In genomic region chr2:70808983-70809958, GRCh38 we compare ENCODE assay signal across 31 cellular contexts. TPM values are rescaled to one million over a fixed set of nuclear protein-coding genes. Genes with fewer than 3 reads are reported as not detected.
"Had no signal": no experiment of that assay in that cellular context is flagged by ENCODE, and none has a peak within 500 bp of the region (broad histone marks: within the 10 kb centered on the region; RNA-seq: fewer than 3 reads in every experiment).

No MANE protein-coding gene starts in this region.

- H3K9me3 Mint-ChIP-seq: activated T-cell treated with anti-CD3 and anti-CD28 coated beads, Interleukin-2, amount 50 U/mL, for 4 hours; mesothelial cell of epicardium; natural killer cell; stimulated activated naive CD8-positive, alpha-beta T cell treated with anti-CD3 and anti-CD28 coated beads, Interleukin-15, amount 100 ng/mL, for 72 hours had no signal

- H3K36me3 ChIP-seq: tibial nerve had no signal

- H3K4me1 ChIP-seq: parathyroid adenoma, tibial nerve had no signal

- H3K79me2 ChIP-seq: parathyroid adenoma had no signal

- FAIRE-seq: endothelial cell of umbilical vein, frontal cortex, islet of Langerhans had no signal

- H3K9me3 ChIP-seq: SK-N-SH, tibial nerve had no signal

- H3K4me2 ChIP-seq: SK-N-SH had no signal

- H3K36me3 Mint-ChIP-seq: mesothelial cell of epicardium, natural killer cell had no signal

- H3K27ac Mint-ChIP-seq: mesothelial cell of epicardium, natural killer cell had no signal

- H3K27me3 Mint-ChIP-seq: stimulated activated naive CD8-positive, alpha-beta T cell treated with anti-CD3 and anti-CD28 coated beads, Interleukin-15, amount 100 ng/mL, for 72 hours had no signal

- H3K4me1 Mint-ChIP-seq: mesothelial cell of epicardium; stimulated activated naive CD8-positive, alpha-beta T cell treated with anti-CD3 and anti-CD28 coated beads, Interleukin-15, amount 100 ng/mL, for 72 hours had no signal

- H3K4me3 Mint-ChIP-seq: activated T-cell treated with anti-CD3 and anti-CD28 coated beads, Interleukin-2, amount 50 U/mL, for 4 hours; mesothelial cell of epicardium; natural killer cell; stimulated activated naive CD8-positive, alpha-beta T cell treated with anti-CD3 and anti-CD28 coated beads, Interleukin-15, amount 100 ng/mL, for 72 hours had no signal

- H3K4me3 ChIP-seq: tibial nerve had no signal

- DNase-seq: activated CD4-positive, alpha-beta T cell treated with anti-CD3 and anti-CD28 coated beads, Interleukin-2, amount 50 U/mL, for 1 hour; activated CD4-positive, CD25-positive, alpha-beta regulatory T cell treated with anti-CD3 and anti-CD28 coated beads, Interleukin-2, amount 50 U/mL, for 72 hours; activated CD8-positive, alpha-beta memory T cell treated with anti-CD3 and anti-CD28 coated beads, Interleukin-2, amount 50 U/mL, for 48 hours; activated naive CD4-positive, alpha-beta T cell treated with Interleukin-2 at 50 U/mL for 16 hours; activated T-cell treated with anti-CD3 and anti-CD28 coated beads, Interleukin-2, amount 50 U/mL, for 4 hours; effector memory CD4-positive, alpha-beta T cell; head of caudate nucleus; hypothalamus; left ventricle myocardium superior; mammary epithelial cell; natural killer cell; nucleus accumbens; right cardiac atrium; SK-N-SH; stimulated activated CD4-positive, alpha-beta T cell treated with anti-CD3 and anti-CD28 coated beads, Interleukin-12 subunit alpha, Interleukin-12 subunit beta, amount 100 ng/mL, for 4 hours; stimulated activated naive CD8-positive, alpha-beta T cell treated with anti-CD3 and anti-CD28 coated beads, Interleukin-15, amount 100 ng/mL, for 72 hours had no signal

- H3K27ac ChIP-seq: parathyroid adenoma, tibial nerve, VCaP had no signal

- H3K27me3 ChIP-seq: tibial nerve had no signal

- ATAC-seq: activated T-cell treated with anti-CD3 and anti-CD28 coated beads, Interleukin-2, amount 50 U/mL, for 4 hours; esophagus mucosa; left ventricle myocardium superior; right cardiac atrium; stimulated activated naive CD8-positive, alpha-beta T cell treated with anti-CD3 and anti-CD28 coated beads, Interleukin-15, amount 100 ng/mL, for 72 hours had no signal

- H2AFZ ChIP-seq: parathyroid adenoma had no signal

- H3K9ac ChIP-seq: parathyroid adenoma, SK-N-SH had no signal

RNA-seq across cellular contexts. Expression of gene CLEC4F, which starts 11.1 kb away (rescaled TPM):
- total RNA-seq: activated CD8-positive, alpha-beta memory T cell treated with anti-CD3 and anti-CD28 coated beads for 36 hours; activated T-cell treated with anti-CD3 and anti-CD28 coated beads, Interleukin-2, amount 50 U/mL, for 4 hours; chondrocyte; endothelial cell of umbilical vein; esophagus mucosa; frontal cortex; mammary epithelial cell; mesothelial cell of epicardium; pulmonary artery endothelial cell; skeletal muscle tissue; T-helper 2 cell treated with Interferon-gamma antibody and Interleukin-4, amounts not matched to agents 100 ng/mL and 5 ng/mL, for 36 hours had no signal
- polyA plus RNA-seq: endothelial cell of umbilical vein, mammary epithelial cell had no signal

RNA-seq across cellular contexts. Expression of gene FIGLA, which starts 18.8 kb away (rescaled TPM):
- total RNA-seq: activated CD8-positive, alpha-beta memory T cell treated with anti-CD3 and anti-CD28 coated beads for 36 hours; activated T-cell treated with anti-CD3 and anti-CD28 coated beads, Interleukin-2, amount 50 U/mL, for 4 hours; cardiac septum; chondrocyte; dermis microvascular lymphatic vessel endothelial cell; endothelial cell of umbilical vein; esophagus mucosa; frontal cortex; left ventricle myocardium superior; mammary epithelial cell; mesothelial cell of epicardium; natural killer cell; pulmonary artery endothelial cell; right cardiac atrium; skeletal muscle tissue; T-helper 2 cell treated with Interferon-gamma antibody and Interleukin-4, amounts not matched to agents 100 ng/mL and 5 ng/mL, for 36 hours; tibial nerve had no signal
- polyA plus RNA-seq: endothelial cell of umbilical vein, mammary epithelial cell, right cardiac atrium, SK-N-SH had no signal

RNA-seq across cellular contexts. Expression of gene CD207, which starts 26.3 kb away (rescaled TPM):
- total RNA-seq: activated CD8-positive, alpha-beta memory T cell treated with anti-CD3 and anti-CD28 coated beads for 36 hours; activated T-cell treated with anti-CD3 and anti-CD28 coated beads, Interleukin-2, amount 50 U/mL, for 4 hours; chondrocyte; endothelial cell of umbilical vein; esophagus mucosa; frontal cortex; left ventricle myocardium superior; mammary epithelial cell; mesothelial cell of epicardium; natural killer cell; pulmonary artery endothelial cell; T-helper 2 cell treated with Interferon-gamma antibody and Interleukin-4, amounts not matched to agents 100 ng/mL and 5 ng/mL, for 36 hours had no signal
- polyA plus RNA-seq: endothelial cell of umbilical vein, mammary epithelial cell had no signal

RNA-seq across cellular contexts. Expression of gene ADD2, which starts 41.3 kb away (rescaled TPM):
- total RNA-seq: endothelial cell of umbilical vein, mammary epithelial cell had no signal
